Comparison of ENCODE assay signal across 4 cellular contexts in genomic region chr15:77950470-77950869, GRCh38.
A peak's percentile ranks its signal among the peaks of the same experiment; 100 is the strongest.
DNase-seq lines count a peak whose midpoint lies in the region; ATAC-seq and TF ChIP-seq lines count a peak whose summit lies in the region.
"Not testable (repeated sequence)": the region's sequence is repeated elsewhere in the genome, so short reads cannot be mapped to it uniquely, and the experiment has no call there.

No MANE protein-coding gene starts in this region.

- 97% methylated on average over 1 of the region's 2 CpGs for WGBS in aorta, 2 donors

- not testable (repeated sequence) for H3K27ac ChIP-seq in upper lobe of right lung; aorta (ENCODE audit: low read depth in 1 of 2, low read length in 2 of 2)

- H3K9me3 Mint-ChIP-seq in osteocyte (ENCODE audit: unreplicated experiment), result not testable (repeated sequence)

- intact Hi-C loops in upper lobe of right lung (cut with DNase I); aorta (cut with DNase I): not testable (repeated sequence)

- not testable (repeated sequence) for H3K27me3 ChIP-seq in upper lobe of right lung; aorta (ENCODE audit: control insufficient read depth in 1 of 2, insufficient read depth in 2 of 2, low read length in 1 of 2)

- peak; percentile 12 for DNase-seq in ecto neural progenitor cell (ENCODE audit: low spot score)
- DNase-seq in osteocyte (ENCODE audit: extremely low spot score, unreplicated experiment), result peak; percentile 44
- not testable (repeated sequence) for DNase-seq in upper lobe of right lung, aorta

- not testable (repeated sequence) for H3K27me3 Mint-ChIP-seq in osteocyte (ENCODE audit: unreplicated experiment)

- not testable (repeated sequence) for H3K36me3 Mint-ChIP-seq in osteocyte (ENCODE audit: unreplicated experiment)

- ATAC-seq in upper lobe of right lung (peak; percentile 47), aorta (ENCODE audit: low FRiP score) (peak; percentile 36)

- H3K4me1 Mint-ChIP-seq in osteocyte (ENCODE audit: unreplicated experiment), result not testable (repeated sequence)

- not testable (repeated sequence) for H3K36me3 ChIP-seq in upper lobe of right lung; aorta (ENCODE audit: control insufficient read depth in 1 of 2, insufficient read depth in 2 of 2, low read length in 1 of 2)

- not testable (repeated sequence) for H3K4me1 ChIP-seq in upper lobe of right lung; aorta (ENCODE audit: control insufficient read depth in 1 of 2, insufficient read depth in 2 of 2, low read length in 2 of 2)

- not testable (repeated sequence) for TF ChIP-seq CTCF in osteocyte (IDR thresholded peaks at IDR 0.05); upper lobe of right lung (IDR thresholded peaks at IDR 0.05)

- H3K27ac Mint-ChIP-seq in osteocyte (ENCODE audit: unreplicated experiment), result not testable (repeated sequence)

- H3K4me3 ChIP-seq in upper lobe of right lung; aorta (ENCODE audit: low read length in 2 of 2): not testable (repeated sequence)

- H3K4me3 Mint-ChIP-seq in osteocyte (ENCODE audit: unreplicated experiment), result not testable (repeated sequence)

- not testable (repeated sequence) for H3K9me3 ChIP-seq in upper lobe of right lung; aorta (ENCODE audit: control insufficient read depth, low read length)
